In genomic region chr15:58247803-58248503, GRCh38 we compare ENCODE assay signal across 11 cellular contexts.
DNase-seq lines count a peak whose midpoint lies in the region; ATAC-seq, FAIRE-seq and TF ChIP-seq lines count a peak whose summit lies in the region.
"Had no signal": no experiment of that assay in that cellular context is flagged by ENCODE, and none has a peak within 500 bp of the region (broad histone marks: within the 10 kb centered on the region; RNA-seq: fewer than 3 reads in every experiment).

No MANE protein-coding gene starts in this region.

- DNase-seq in Ammon's horn (ENCODE audit: low spot score) (peak; percentile 83), SIG-M5 treated with dmso at 0.1 percent for 504 hours (lab: John Stamatoyannopoulos, UW; ENCODE audit: unreplicated experiment) (peak; percentile 82), left ventricle myocardium inferior (peak; percentile 85), pancreas (peak in 3 of 6 donors; percentile 8 to 69 (median 51)), GM13977 (ENCODE audit: low spot score) (no peak), foreskin keratinocyte (no peak)
- no peak for DNase-seq in activated naive CD4-positive, alpha-beta T cell treated with anti-CD3 and anti-CD28 coated beads, Interleukin-2, amount 50 U/mL, for 16 hours
- DNase-seq: effector CD4-positive, alpha-beta T cell; Karpas-422; NCI-H2227 treated with DMSO at 0.1 percent for 48 hours had no signal

- H3K27me3 ChIP-seq in left ventricle myocardium inferior (ENCODE audit: low read depth) (no peaks in the 10 kb centered on the region), pancreas (no peaks in the 10 kb centered on the region), foreskin keratinocyte (no peaks in the 10 kb centered on the region)

- TF ChIP-seq CTCF in left ventricle myocardium inferior (IDR thresholded peaks at IDR 0.05; ENCODE audit: borderline replicate concordance), result no peak
- TF ChIP-seq CTCF in pancreas (IDR thresholded peaks at IDR 0.05), result no peak
- no peak for TF ChIP-seq CTCF in GM13977 (IDR thresholded peaks at IDR 0.05; ENCODE audit: extremely low read depth, insufficient read depth, missing control alignments)
- TF ChIP-seq CTCF in foreskin keratinocyte (conservative IDR thresholded peaks at IDR 0.05), result no peak

- H3K9me3 ChIP-seq in left ventricle myocardium inferior (replicated peaks) (peaks cover 4% of the 10 kb centered on the region), pancreas (no peaks in the 10 kb centered on the region)

- H3K27ac ChIP-seq in left ventricle myocardium inferior (replicated peaks), result peak overlapping the region; percentile 95
- H3K27ac ChIP-seq in pancreas, result no peak overlapping the region
- H3K27ac ChIP-seq in foreskin keratinocyte, result no peak overlapping the region

- H3K4me1 ChIP-seq in left ventricle myocardium inferior (peaks cover 49% of the 10 kb centered on the region), pancreas (no peaks in the 10 kb centered on the region), foreskin keratinocyte (no peaks in the 10 kb centered on the region)

- ATAC-seq in pancreas, result peak; percentile 50 to 88 (median 72)
- ATAC-seq in foreskin keratinocyte, result no peak
- no peak for ATAC-seq in SK-N-SH treated with all-trans-retinoic acid at 6 μM for 48 hours

- in situ Hi-C loops in GM13977 (cut with MboI; ENCODE audit: low pct_unique_long_range_greater_than_20kb, low sequenced_read_pairs, unreplicated experiment), result loop anchor here (25.0 kb wide), 1 partner anchor 714 kb away; no protein-coding TSS in a partner anchor

- no peak for FAIRE-seq in pancreas (lab: Jason Lieb, UNC)

- H3K4me3 ChIP-seq in left ventricle myocardium inferior (no peak overlapping the region), pancreas (no peak overlapping the region)

- intact Hi-C loops in left ventricle myocardium inferior (cut with micrococcal nuclease), result no loop called here
- intact Hi-C loops in pancreas (cut with DNase I), result no loop called here

- H3K36me3 ChIP-seq in left ventricle myocardium inferior (no peaks in the 10 kb centered on the region), pancreas (no peaks in the 10 kb centered on the region)

- 56 to 60% methylated on average over 11 of the region's 11 CpGs for WGBS in pancreas, 2 donors

TF ChIP-seq in SK-N-SH treated with all-trans-retinoic acid at 6 μM for 48 hours, 23 proteins besides CTCF, POLR2A, EP300 and RAD21:
- TF ChIP-seq CSDC2 (CRISPR knock-in tag; IDR thresholded peaks at IDR 0.05) (no peak), ZNF70 (CRISPR knock-in tag; IDR thresholded peaks at IDR 0.05) (no peak), TCF4 (CRISPR knock-in tag; IDR thresholded peaks at IDR 0.05; ENCODE audit: borderline replicate concordance) (no peak), POU6F1 (CRISPR knock-in tag; IDR thresholded peaks at IDR 0.05; ENCODE audit: borderline replicate concordance, low read depth) (no peak)

Comparison
In these comparisons a context has a peak if more than half of its experiments do, and no peak if none do; other contexts are left out.
1. DNase-seq: peak in Ammon's horn (single experiment), SIG-M5 treated with dmso at 0.1 percent for 504 hours (single experiment) and left ventricle myocardium inferior (single experiment); none in GM13977 (single experiment), activated naive CD4-positive, alpha-beta T cell treated with anti-CD3 and anti-CD28 coated beads, Interleukin-2, amount 50 U/mL, for 16 hours (single experiment) and foreskin keratinocyte (0 of 2).
2. ATAC-seq: peak in pancreas (4 of 4); none in foreskin keratinocyte (single experiment) and SK-N-SH treated with all-trans-retinoic acid at 6 μM for 48 hours (single experiment).